Comparison of ENCODE assay signal across 17 cellular contexts in genomic region chr2:143691136-143691535, GRCh38.
DNase-seq lines count a peak whose midpoint lies in the region; ATAC-seq lines count a peak whose summit lies in the region.
"Had no signal": no experiment of that assay in that cellular context is flagged by ENCODE, and none has a peak within 500 bp of the region (broad histone marks: within the 10 kb centered on the region; RNA-seq: fewer than 3 reads in every experiment).

No MANE protein-coding gene starts in this region.

- H2AK5ac ChIP-seq in trophoblast cell (ENCODE audit: low read length): no peak overlapping the region

- peaks cover 39% of the 10 kb centered on the region for H3K36me3 Mint-ChIP-seq in activated CD8-positive, alpha-beta memory T cell treated with anti-CD3 and anti-CD28 coated beads, Interleukin-2, amount 10 ng/mL, durations not matched to agents 7 days and 5 days
- peaks cover 15% of the 10 kb centered on the region for H3K36me3 Mint-ChIP-seq in activated naive CD8-positive, alpha-beta T cell treated with anti-CD3 and anti-CD28 coated beads for 36 hours

- no peak overlapping the region for H2BK5ac ChIP-seq in trophoblast cell (ENCODE audit: low read depth, low read length, poor library complexity)

- H4K12ac ChIP-seq in trophoblast cell (ENCODE audit: low read depth, low read length): no peak overlapping the region

- H2BK12ac ChIP-seq in trophoblast cell (ENCODE audit: low read length): no peak overlapping the region

- H3K4me3 Mint-ChIP-seq in activated CD8-positive, alpha-beta memory T cell treated with anti-CD3 and anti-CD28 coated beads, Interleukin-2, amount 10 ng/mL, durations not matched to agents 7 days and 5 days: no peak overlapping the region
- no peak overlapping the region for H3K4me3 Mint-ChIP-seq in activated naive CD8-positive, alpha-beta T cell treated with anti-CD3 and anti-CD28 coated beads for 36 hours

- H3K79me2 ChIP-seq in trophoblast cell (ENCODE audit: control insufficient read depth, insufficient read depth, low read length, poor library complexity): no peaks in the 10 kb centered on the region

- peak overlapping the region; percentile 16 for H3K27ac Mint-ChIP-seq in activated CD8-positive, alpha-beta memory T cell treated with anti-CD3 and anti-CD28 coated beads, Interleukin-2, amount 10 ng/mL, durations not matched to agents 7 days and 5 days
- H3K27ac Mint-ChIP-seq in activated naive CD8-positive, alpha-beta T cell treated with anti-CD3 and anti-CD28 coated beads for 36 hours: peak overlapping the region; percentile 13

- no peaks in the 10 kb centered on the region for H3K9me3 Mint-ChIP-seq in activated CD8-positive, alpha-beta memory T cell treated with anti-CD3 and anti-CD28 coated beads, Interleukin-2, amount 10 ng/mL, durations not matched to agents 7 days and 5 days (ENCODE audit: low read depth)
- H3K9me3 Mint-ChIP-seq in activated naive CD8-positive, alpha-beta T cell treated with anti-CD3 and anti-CD28 coated beads for 36 hours: no peaks in the 10 kb centered on the region

- no peak for ATAC-seq in activated CD8-positive, alpha-beta memory T cell treated with anti-CD3 and anti-CD28 coated beads, Interleukin-2, amount 10 ng/mL, durations not matched to agents 7 days and 5 days
- no peak for ATAC-seq in GM19395 (IDR thresholded peaks at IDR 0.05; ENCODE audit: unreplicated experiment)
- ATAC-seq: SK-N-SH treated with all-trans-retinoic acid at 6 μM for 48 hours had no signal

- H3K4me1 ChIP-seq in trophoblast cell (ENCODE audit: control insufficient read depth in 1 of 2, insufficient read depth in 2 of 2, low read length in 2 of 2): peaks cover 0 to 3% of the 10 kb centered on the region in 2 experiments

- no peak overlapping the region for H3K4ac ChIP-seq in trophoblast cell (ENCODE audit: low read depth, low read length)

- no peaks in the 10 kb centered on the region for H3K27me3 Mint-ChIP-seq in activated CD8-positive, alpha-beta memory T cell treated with anti-CD3 and anti-CD28 coated beads, Interleukin-2, amount 10 ng/mL, durations not matched to agents 7 days and 5 days
- no peaks in the 10 kb centered on the region for H3K27me3 Mint-ChIP-seq in activated naive CD8-positive, alpha-beta T cell treated with anti-CD3 and anti-CD28 coated beads for 36 hours

- H3K18ac ChIP-seq in trophoblast cell (ENCODE audit: low read length): no peak overlapping the region

- CTCF ChIA-PET in activated CD8-positive, alpha-beta memory T cell treated with anti-CD3 and anti-CD28 coated beads, Interleukin-2, amount 10 ng/mL, durations not matched to agents 7 days and 5 days (lab: Charles Lee): no interaction called here

- H3K27me3 ChIP-seq in trophoblast cell (ENCODE audit: insufficient read depth, low read length): no peaks in the 10 kb centered on the region

- no peak overlapping the region for H3K23ac ChIP-seq in trophoblast cell (ENCODE audit: low read length)

- H3K14ac ChIP-seq in trophoblast cell (ENCODE audit: low read length): no peak overlapping the region

- peaks cover 41% of the 10 kb centered on the region for H3K4me1 Mint-ChIP-seq in activated CD8-positive, alpha-beta memory T cell treated with anti-CD3 and anti-CD28 coated beads, Interleukin-2, amount 10 ng/mL, durations not matched to agents 7 days and 5 days
- peaks cover 8% of the 10 kb centered on the region for H3K4me1 Mint-ChIP-seq in activated naive CD8-positive, alpha-beta T cell treated with anti-CD3 and anti-CD28 coated beads for 36 hours

- H3K36me3 ChIP-seq in trophoblast cell (ENCODE audit: control insufficient read depth in 1 of 2, insufficient read depth in 2 of 2, low read length in 2 of 2): no peaks in the 10 kb centered on the region

- H3K79me1 ChIP-seq in trophoblast cell (ENCODE audit: low read length): no peaks in the 10 kb centered on the region

- no peak overlapping the region for H4K8ac ChIP-seq in trophoblast cell (ENCODE audit: low read depth, low read length)

- H3K4me2 ChIP-seq in trophoblast cell (ENCODE audit: low read length): no peak overlapping the region
- H3K4me2 ChIP-seq: PC-9 had no signal

- H3K9ac ChIP-seq in trophoblast cell (ENCODE audit: low read length): no peak overlapping the region

- no peak overlapping the region for H4K91ac ChIP-seq in trophoblast cell (ENCODE audit: low read depth, low read length)

- no peak overlapping the region for H2AFZ ChIP-seq in trophoblast cell (ENCODE audit: insufficient read depth, low read length, poor library complexity)
- H2AFZ ChIP-seq: PC-9 had no signal

- H2BK120ac ChIP-seq in trophoblast cell (ENCODE audit: insufficient read depth, low read length, poor library complexity): no peak overlapping the region

- no peaks in the 10 kb centered on the region for H3K9me3 ChIP-seq in trophoblast cell (ENCODE audit: insufficient read depth, low read depth, low read length)

- no CpG with 5 or more reads among the region's 4 CpGs for WGBS in trophoblast cell (ENCODE audit: extremely low coverage, insufficient coverage, insufficient read length)

- no peak overlapping the region for H3K27ac ChIP-seq in trophoblast cell (ENCODE audit: low read depth, low read length)
- H3K27ac ChIP-seq: C4-2B, PC-9, RWPE1 had no signal

- H3K4me3 ChIP-seq in trophoblast cell (ENCODE audit: low read depth, low read length): no peak overlapping the region
- H3K4me3 ChIP-seq: PC-9 had no signal

- no peak for DNase-seq in activated CD8-positive, alpha-beta memory T cell treated with anti-CD3 and anti-CD28 coated beads, Interleukin-2, amount 10 ng/mL, durations not matched to agents 7 days and 5 days
- DNase-seq in activated CD8-positive, alpha-beta memory T cell treated with anti-CD3 and anti-CD28 coated beads for 24 hours: no peak
- DNase-seq in NCI-H2227 treated with DMSO at 0.1 percent for 48 hours (lab: John Stamatoyannopoulos, UW) (peak; percentile 11), retina (peak; percentile 58), C1 segment of cervical spinal cord (lab: John Stamatoyannopoulos, UW) (no peak), trophoblast cell (no peak)
- DNase-seq in activated naive CD8-positive, alpha-beta T cell treated with anti-CD3 and anti-CD28 coated beads for 36 hours: no peak
- DNase-seq: DMS79, KBM-7, NCI-H1105, NCI-H526, PC-9, SIG-M5 had no signal

Comparison
In these comparisons a context has a peak if more than half of its experiments do, and no peak if none do; other contexts are left out.
1. DNase-seq: peak in NCI-H2227 treated with DMSO at 0.1 percent for 48 hours (single experiment) and retina (single experiment); none in activated CD8-positive, alpha-beta memory T cell treated with anti-CD3 and anti-CD28 coated beads, Interleukin-2, amount 10 ng/mL, durations not matched to agents 7 days and 5 days (single experiment), activated CD8-positive, alpha-beta memory T cell treated with anti-CD3 and anti-CD28 coated beads for 24 hours (single experiment), activated naive CD8-positive, alpha-beta T cell treated with anti-CD3 and anti-CD28 coated beads for 36 hours (single experiment), C1 segment of cervical spinal cord (0 of 14) and trophoblast cell (0 of 2).